8 cellular contexts compared by ENCODE assay signal in the genomic region with DNA sequence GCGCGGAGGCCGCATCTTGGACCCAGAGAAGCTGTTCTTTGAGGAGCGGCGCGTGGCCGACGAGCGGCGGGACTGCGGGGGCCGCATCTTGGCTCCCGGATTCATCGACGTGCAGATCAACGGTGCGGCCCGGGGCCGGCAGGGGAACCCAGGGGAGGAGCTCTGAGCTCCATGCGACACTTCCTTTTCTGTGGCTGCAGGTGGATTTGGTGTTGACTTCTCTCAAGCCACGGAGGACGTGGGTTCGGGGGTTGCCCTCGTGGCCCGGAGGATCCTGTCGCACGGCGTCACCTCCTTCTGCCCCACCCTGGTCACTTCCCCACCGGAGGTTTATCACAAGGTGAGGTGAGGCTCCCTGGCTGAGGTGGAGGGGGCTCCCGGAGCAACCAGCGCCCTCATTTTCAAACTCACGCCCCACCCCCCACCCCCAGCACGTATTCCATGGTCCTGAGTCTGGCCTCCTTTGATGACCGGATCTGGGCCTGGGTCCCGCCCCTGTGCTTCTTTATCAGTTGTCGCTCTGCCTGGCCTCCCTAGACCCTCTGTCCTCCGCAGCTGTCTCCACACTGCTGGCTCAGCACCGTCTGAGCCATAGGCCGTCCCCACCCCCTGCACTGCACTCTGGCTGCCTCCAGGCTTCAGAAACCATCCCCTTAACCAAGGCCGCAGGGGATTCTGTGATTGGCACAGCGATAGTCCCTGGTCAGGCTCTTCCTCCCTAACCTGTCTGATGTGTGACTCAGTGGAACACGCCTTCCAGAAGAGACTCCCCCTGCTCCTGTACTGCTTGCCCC. TPM values are rescaled to one million over a fixed set of nuclear protein-coding genes. Genes with fewer than 3 reads are reported as not detected.
A peak's percentile ranks its signal among the peaks of the same experiment; 100 is the strongest.
DNase-seq lines count a peak whose midpoint lies in the region; ATAC-seq and TF ChIP-seq lines count a peak whose summit lies in the region.

No MANE protein-coding gene starts in this region.

- peak overlapping the region; percentile 86 for H3K27ac Mint-ChIP-seq in stimulated activated memory B cell treated with anti-CD40 and anti-IgM and Interleukin-4, amounts not matched to agents 10 μg/mL and 1 μg/mL and 100 μg/mL, for 72 hours

- H3K9me3 ChIP-seq in A673 (ENCODE audit: low read depth, low read length, poor library complexity, severe bottlenecking): no peaks in the 10 kb centered on the region

- ATAC-seq in GM21723 (IDR thresholded peaks at IDR 0.05; ENCODE audit: unreplicated experiment): peak; percentile 19
- ATAC-seq in stimulated activated memory B cell treated with anti-CD40 and anti-IgM and Interleukin-4, amounts not matched to agents 10 μg/mL and 1 μg/mL and 100 μg/mL, for 72 hours: peak; percentile 86
- ATAC-seq in HG03460 (IDR thresholded peaks at IDR 0.05; ENCODE audit: unreplicated experiment): no peak

- CTCF ChIA-PET in A673 (lab: Charles Lee): interaction anchor here (0.5 kb wide), 1 partner anchor 10 kb away, joined by 3 read pairs; no protein-coding TSS in a partner anchor

- no peaks in the 10 kb centered on the region for H3K27me3 Mint-ChIP-seq in stimulated activated memory B cell treated with anti-CD40 and anti-IgM and Interleukin-4, amounts not matched to agents 10 μg/mL and 1 μg/mL and 100 μg/mL, for 72 hours

- TF ChIP-seq CTCF in A673 (conservative IDR thresholded peaks at IDR 0.05; ENCODE audit: low read depth, low read length): no peak
- TF ChIP-seq CTCF in brain microvascular endothelial cell (IDR thresholded peaks at IDR 0.05; ENCODE audit: low read depth, low read length, missing control alignments): peak; percentile 18

- POLR2A ChIA-PET in A673 (lab: Charles Lee; ENCODE audit: low non-redundant PET): no interaction called here

- peaks cover 47% of the 10 kb centered on the region for H3K36me3 Mint-ChIP-seq in stimulated activated memory B cell treated with anti-CD40 and anti-IgM and Interleukin-4, amounts not matched to agents 10 μg/mL and 1 μg/mL and 100 μg/mL, for 72 hours

- DNase-seq in A673 (ENCODE audit: low spot score) (no peak), T follicular helper cell (ENCODE audit: low read depth) (peak; percentile 61), brain microvascular endothelial cell (no peak), kidney tubule cell (ENCODE audit: low spot score) (peak; percentile 78), NCI-H510A treated with DMSO at 0.1 percent for 48 hours (lab: John Stamatoyannopoulos, UW) (no peak)

- H3K4me3 ChIP-seq in A673 (ENCODE audit: low read depth, low read length, poor library complexity, severe bottlenecking) (peak overlapping the region; percentile 65), brain microvascular endothelial cell (ENCODE audit: low read depth, low read length) (peak overlapping the region; percentile 72)

- peak overlapping the region; percentile 83 for H3K4me3 Mint-ChIP-seq in stimulated activated memory B cell treated with anti-CD40 and anti-IgM and Interleukin-4, amounts not matched to agents 10 μg/mL and 1 μg/mL and 100 μg/mL, for 72 hours

- H3K36me3 ChIP-seq in A673 (ENCODE audit: insufficient read depth, low read length, poor library complexity, severe bottlenecking) (peaks cover 11% of the 10 kb centered on the region), brain microvascular endothelial cell (replicated peaks) (peaks cover 27% of the 10 kb centered on the region)

- H3K9me3 Mint-ChIP-seq in stimulated activated memory B cell treated with anti-CD40 and anti-IgM and Interleukin-4, amounts not matched to agents 10 μg/mL and 1 μg/mL and 100 μg/mL, for 72 hours: no peaks in the 10 kb centered on the region

- in situ Hi-C loops in brain microvascular endothelial cell (cut with HindIII; ENCODE audit: low pct_ligation_motif_present, low sequenced_read_pairs): no loop called here

- BruUV-seq in A673 (replicated peaks; lab: Mats Ljungman, UMichigan): no TSS peak

- H3K27ac ChIP-seq in A673 (ENCODE audit: low read depth, low read length, poor library complexity, severe bottlenecking) (peak overlapping the region; percentile 77), brain microvascular endothelial cell (peak overlapping the region; percentile 71)

- peaks cover 8% of the 10 kb centered on the region for H3K4me1 ChIP-seq in A673 (ENCODE audit: insufficient read depth, low read length, poor library complexity, severe bottlenecking)

- H3K27me3 ChIP-seq in A673 (replicated peaks; ENCODE audit: insufficient read depth, low read depth, low read length, poor library complexity) (no peaks in the 10 kb centered on the region), brain microvascular endothelial cell (replicated peaks) (no peaks in the 10 kb centered on the region)

- H3K4me1 Mint-ChIP-seq in stimulated activated memory B cell treated with anti-CD40 and anti-IgM and Interleukin-4, amounts not matched to agents 10 μg/mL and 1 μg/mL and 100 μg/mL, for 72 hours: peaks cover 66% of the 10 kb centered on the region

- intact Hi-C loops in A673 (cut with micrococcal nuclease; ENCODE audit: unreplicated experiment): no loop called here

RNA-seq across cellular contexts. Expression of a gene that starts 0.8 kb away (rescaled TPM):
- total RNA-seq in A673 (2021): 52.2 and 53.3 TPM in 2 replicates

RNA-seq across cellular contexts. Expression of a gene that starts 7.2 kb away (rescaled TPM):
- 231 and 252 TPM in 2 replicates for total RNA-seq in A673 (2021)

RNA-seq across cellular contexts. Expression of a gene that starts 10.2 kb away (rescaled TPM):
- total RNA-seq in A673 (2021): not detected in 2 replicates

RNA-seq across cellular contexts. Expression of a gene that starts 16.8 kb away (rescaled TPM):
- total RNA-seq in A673 (2021): 31.6 and 37.9 TPM in 2 replicates

RNA-seq across cellular contexts. Expression of a gene that starts 46.1 kb away (rescaled TPM):
- total RNA-seq in A673 (2021): 24.2 and 27.1 TPM in 2 replicates

Comparison
In these comparisons a context has a peak if more than half of its experiments do, and no peak if none do; other contexts are left out.
1. DNase-seq: peak in T follicular helper cell (single experiment) and kidney tubule cell (single experiment); none in A673 (single experiment), brain microvascular endothelial cell (single experiment) and NCI-H510A treated with DMSO at 0.1 percent for 48 hours (single experiment).